1 cellular context compared by ENCODE assay signal in the genomic region with DNA sequence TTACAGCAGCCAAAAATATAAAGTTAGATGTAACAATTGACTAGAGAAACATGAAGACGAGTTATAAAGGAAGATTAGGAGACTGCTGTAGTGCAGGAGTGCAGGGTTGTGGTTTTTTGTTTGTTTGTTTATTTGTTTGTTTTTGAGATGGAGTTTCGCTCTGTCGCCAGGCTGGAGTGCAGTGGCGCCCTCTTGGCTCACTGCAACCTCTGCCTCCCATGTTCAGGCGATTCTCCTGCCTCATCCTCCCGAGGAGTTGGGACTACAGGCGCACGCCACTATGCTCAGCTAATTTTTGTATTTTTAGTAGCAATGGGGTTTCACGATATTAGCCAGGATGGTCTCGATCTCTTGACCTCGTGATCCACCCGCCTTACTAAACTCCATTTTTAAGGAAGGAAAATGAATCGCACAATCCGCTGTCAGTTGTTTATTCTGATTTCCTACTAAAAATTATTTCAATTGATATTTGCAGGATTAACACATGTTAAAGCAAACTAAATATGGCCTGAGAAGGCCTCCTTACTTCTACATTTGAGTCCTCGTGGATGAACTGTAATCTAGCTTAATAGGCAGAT.
TF ChIP-seq lines count a peak whose summit lies in the region.

No MANE protein-coding gene starts in this region.

TF ChIP-seq in HepG2, 621 proteins besides CTCF, POLR2A, EP300 and RAD21:
- TF ChIP-seq, protein P1, sequence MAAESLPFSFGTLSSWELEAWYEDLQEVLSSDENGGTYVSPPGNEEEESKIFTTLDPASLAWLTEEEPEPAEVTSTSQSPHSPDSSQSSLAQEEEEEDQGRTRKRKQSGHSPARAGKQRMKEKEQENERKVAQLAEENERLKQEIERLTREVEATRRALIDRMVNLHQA (CRISPR knock-in tag; IDR thresholded peaks at IDR 0.05): no peak
- no peak for TF ChIP-seq SRSF4 (IDR thresholded peaks at IDR 0.05; ENCODE audit: low read depth, low read length, poor library complexity, severe bottlenecking)
- TF ChIP-seq SIX1 (CRISPR knock-in tag; IDR thresholded peaks at IDR 0.05; ENCODE audit: borderline replicate concordance): no peak
- no peak for TF ChIP-seq ZNF816 (CRISPR knock-in tag; IDR thresholded peaks at IDR 0.05; ENCODE audit: borderline replicate concordance)
- no peak for TF ChIP-seq GATAD1 (CRISPR knock-in tag; IDR thresholded peaks at IDR 0.05)
- no peak for TF ChIP-seq SIX4 (CRISPR knock-in tag; IDR thresholded peaks at IDR 0.05)
- no peak for TF ChIP-seq DZIP1 (CRISPR knock-in tag; IDR thresholded peaks at IDR 0.05)
- TF ChIP-seq, protein P2, sequence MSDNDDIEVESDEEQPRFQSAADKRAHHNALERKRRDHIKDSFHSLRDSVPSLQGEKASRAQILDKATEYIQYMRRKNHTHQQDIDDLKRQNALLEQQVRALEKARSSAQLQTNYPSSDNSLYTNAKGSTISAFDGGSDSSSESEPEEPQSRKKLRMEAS (IDR thresholded peaks at IDR 0.05): no peak
- no peak for TF ChIP-seq HNRNPLL (IDR thresholded peaks at IDR 0.05; ENCODE audit: low read depth, low read length, poor library complexity, severe bottlenecking)
- TF ChIP-seq, protein P3, sequence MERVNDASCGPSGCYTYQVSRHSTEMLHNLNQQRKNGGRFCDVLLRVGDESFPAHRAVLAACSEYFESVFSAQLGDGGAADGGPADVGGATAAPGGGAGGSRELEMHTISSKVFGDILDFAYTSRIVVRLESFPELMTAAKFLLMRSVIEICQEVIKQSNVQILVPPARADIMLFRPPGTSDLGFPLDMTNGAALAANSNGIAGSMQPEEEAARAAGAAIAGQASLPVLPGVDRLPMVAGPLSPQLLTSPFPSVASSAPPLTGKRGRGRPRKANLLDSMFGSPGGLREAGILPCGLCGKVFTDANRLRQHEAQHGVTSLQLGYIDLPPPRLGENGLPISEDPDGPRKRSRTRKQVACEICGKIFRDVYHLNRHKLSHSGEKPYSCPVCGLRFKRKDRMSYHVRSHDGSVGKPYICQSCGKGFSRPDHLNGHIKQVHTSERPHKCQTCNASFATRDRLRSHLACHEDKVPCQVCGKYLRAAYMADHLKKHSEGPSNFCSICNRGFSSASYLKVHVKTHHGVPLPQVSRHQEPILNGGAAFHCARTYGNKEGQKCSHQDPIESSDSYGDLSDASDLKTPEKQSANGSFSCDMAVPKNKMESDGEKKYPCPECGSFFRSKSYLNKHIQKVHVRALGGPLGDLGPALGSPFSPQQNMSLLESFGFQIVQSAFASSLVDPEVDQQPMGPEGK (CRISPR knock-in tag; IDR thresholded peaks at IDR 0.05): no peak
- no peak for TF ChIP-seq ZSCAN25 (CRISPR knock-in tag; IDR thresholded peaks at IDR 0.05)
- TF ChIP-seq NAIF1 (CRISPR knock-in tag; IDR thresholded peaks at IDR 0.05; ENCODE audit: borderline replicate concordance): no peak
- no peak for TF ChIP-seq CSRNP1 (CRISPR knock-in tag; IDR thresholded peaks at IDR 0.05)
- no peak for TF ChIP-seq ZBTB26 (CRISPR knock-in tag; IDR thresholded peaks at IDR 0.05; ENCODE audit: borderline replicate concordance)
